In genomic region chr11:12286606-12287005, GRCh38 we compare ENCODE assay signal across 14 cellular contexts.
DNase-seq lines count a peak whose midpoint lies in the region; ATAC-seq and TF ChIP-seq lines count a peak whose summit lies in the region.
"Had no signal": no experiment of that assay in that cellular context is flagged by ENCODE, and none has a peak within 500 bp of the region (broad histone marks: within the 10 kb centered on the region; RNA-seq: fewer than 3 reads in every experiment).

No MANE protein-coding gene starts in this region.

- no peak for TF ChIP-seq EP300 in stomach (IDR thresholded peaks at IDR 0.05)

- H3K4me1 Mint-ChIP-seq in HFFc6 (ENCODE audit: low read depth): peaks cover 93% of the 10 kb centered on the region
- peaks cover 13% of the 10 kb centered on the region for H3K4me1 Mint-ChIP-seq in stimulated activated effector memory CD8-positive, alpha-beta T cell treated with anti-CD3 and anti-CD28 coated beads, Interleukin-12 subunit alpha, Interleukin-12 subunit beta, amount 100 ng/mL, for 72 hours

- H3K4me1 ChIP-seq in stomach: peaks cover 16 to 50% (median 29%) of the 10 kb centered on the region in 4 donors

- TF ChIP-seq CTCF in HFFc6 (IDR thresholded peaks at IDR 0.05) (no peak), brain microvascular endothelial cell (IDR thresholded peaks at IDR 0.05; ENCODE audit: low read depth, low read length, missing control alignments) (no peak), stomach (IDR thresholded peaks at IDR 0.05) (no peak)

- no peaks in the 10 kb centered on the region for H3K9me3 Mint-ChIP-seq in HFFc6
- no peaks in the 10 kb centered on the region for H3K9me3 Mint-ChIP-seq in stimulated activated effector memory CD8-positive, alpha-beta T cell treated with anti-CD3 and anti-CD28 coated beads, Interleukin-12 subunit alpha, Interleukin-12 subunit beta, amount 100 ng/mL, for 72 hours
- H3K9me3 Mint-ChIP-seq: activated T-helper 17 cell treated with anti-CD3 and anti-CD28 coated beads, Interleukin-2, amount 50 U/mL, for 72 hours; CD4-positive, alpha-beta T cell had no signal

- TF ChIP-seq POLR2A in stomach (IDR thresholded peaks at IDR 0.05): no peak

- no peaks in the 10 kb centered on the region for H3K36me3 Mint-ChIP-seq in HFFc6 (ENCODE audit: low read depth)
- H3K36me3 Mint-ChIP-seq in stimulated activated effector memory CD8-positive, alpha-beta T cell treated with anti-CD3 and anti-CD28 coated beads, Interleukin-12 subunit alpha, Interleukin-12 subunit beta, amount 100 ng/mL, for 72 hours: no peaks in the 10 kb centered on the region

- peak overlapping the region; percentile 88 for H3K4me3 Mint-ChIP-seq in HFFc6
- H3K4me3 Mint-ChIP-seq in stimulated activated effector memory CD8-positive, alpha-beta T cell treated with anti-CD3 and anti-CD28 coated beads, Interleukin-12 subunit alpha, Interleukin-12 subunit beta, amount 100 ng/mL, for 72 hours: no peak overlapping the region
- H3K4me3 Mint-ChIP-seq: activated CD4-positive, alpha-beta T cell treated with anti-CD3 and anti-CD28 coated beads for 36 hours; activated T-helper 17 cell treated with anti-CD3 and anti-CD28 coated beads, Interleukin-2, amount 50 U/mL, for 72 hours; CD4-positive, alpha-beta T cell had no signal

- WGBS in stomach, 5 donors: 81 to 93% (median 91%) methylated on average over 6 of the region's 6 CpGs

- H3K4me3 ChIP-seq in brain microvascular endothelial cell (ENCODE audit: low read depth, low read length) (peak overlapping the region; percentile 31), stomach (no peak overlapping the region)

- H3K36me3 ChIP-seq in brain microvascular endothelial cell (replicated peaks) (peaks cover under 1% of the 10 kb centered on the region), stomach (no peaks in the 10 kb centered on the region)

- in situ Hi-C loops in brain microvascular endothelial cell (cut with HindIII; ENCODE audit: low pct_ligation_motif_present, low sequenced_read_pairs): no loop called here

- H3K27me3 ChIP-seq in brain microvascular endothelial cell (replicated peaks) (no peaks in the 10 kb centered on the region), stomach (no peaks in the 10 kb centered on the region)

- intact Hi-C loops in stomach (cut with DNase I; ENCODE audit: low total_unique reads): no loop called here

- H3K27me3 Mint-ChIP-seq in HFFc6 (ENCODE audit: insufficient read depth): no peaks in the 10 kb centered on the region
- H3K27me3 Mint-ChIP-seq: activated CD4-positive, alpha-beta T cell treated with anti-CD3 and anti-CD28 coated beads for 36 hours; activated T-helper 17 cell treated with anti-CD3 and anti-CD28 coated beads, Interleukin-2, amount 50 U/mL, for 72 hours; CD4-positive, alpha-beta T cell had no signal

- H3K27ac ChIP-seq in brain microvascular endothelial cell (peak overlapping the region; percentile 99), stomach (peak overlapping the region in 4 of 5 donors; percentile 76 to 87 (median 82)), caudate nucleus (ENCODE audit: low read depth, low read length) (no peak overlapping the region)

- DNase-seq in HFFc6 (no peak), brain microvascular endothelial cell (no peak), left lobe of liver (ENCODE audit: low spot score) (peak; percentile 12), stomach (peak; percentile 14), caudate nucleus (lab: John Stamatoyannopoulos, UW) (no peak)
- DNase-seq in stimulated activated effector memory CD8-positive, alpha-beta T cell treated with anti-CD3 and anti-CD28 coated beads, Interleukin-12 subunit alpha, Interleukin-12 subunit beta, amount 100 ng/mL, for 72 hours (ENCODE audit: low spot score in 2 of 2): no peak
- no peak for DNase-seq in stimulated activated naive CD4-positive, alpha-beta T cell (lab: John Stamatoyannopoulos, UW)
- DNase-seq: activated CD4-positive, alpha-beta T cell treated with anti-CD3 and anti-CD28 coated beads for 36 hours; CD4-positive, alpha-beta T cell; hypothalamus; NCI-H146; T-helper 2 cell had no signal

- H3K9me3 ChIP-seq in stomach: no peaks in the 10 kb centered on the region

- H3K27ac Mint-ChIP-seq in HFFc6: peak overlapping the region; percentile 96
- no peak overlapping the region for H3K27ac Mint-ChIP-seq in stimulated activated effector memory CD8-positive, alpha-beta T cell treated with anti-CD3 and anti-CD28 coated beads, Interleukin-12 subunit alpha, Interleukin-12 subunit beta, amount 100 ng/mL, for 72 hours
- H3K27ac Mint-ChIP-seq: activated CD4-positive, alpha-beta T cell treated with anti-CD3 and anti-CD28 coated beads for 36 hours; activated T-helper 17 cell treated with anti-CD3 and anti-CD28 coated beads, Interleukin-2, amount 50 U/mL, for 72 hours; CD4-positive, alpha-beta T cell; progenitor cell of endocrine pancreas had no signal

- no peak for ATAC-seq in left lobe of liver
- ATAC-seq in stimulated activated effector memory CD8-positive, alpha-beta T cell treated with anti-CD3 and anti-CD28 coated beads, Interleukin-12 subunit alpha, Interleukin-12 subunit beta, amount 100 ng/mL, for 72 hours: no peak
- ATAC-seq: activated CD4-positive, alpha-beta T cell treated with anti-CD3 and anti-CD28 coated beads for 36 hours; activated T-helper 17 cell treated with anti-CD3 and anti-CD28 coated beads, Interleukin-2, amount 50 U/mL, for 72 hours had no signal

Comparison
In these comparisons a context has a peak if more than half of its experiments do, and no peak if none do; other contexts are left out.
1. DNase-seq: peak in left lobe of liver (single experiment) and stomach (single experiment); none in HFFc6 (single experiment), brain microvascular endothelial cell (single experiment), caudate nucleus (0 of 61), stimulated activated effector memory CD8-positive, alpha-beta T cell treated with anti-CD3 and anti-CD28 coated beads, Interleukin-12 subunit alpha, Interleukin-12 subunit beta, amount 100 ng/mL, for 72 hours (0 of 2) and stimulated activated naive CD4-positive, alpha-beta T cell (0 of 6).